In genomic region chr15:43144512-43144911, GRCh38 we compare ENCODE assay signal across 23 cellular contexts. TPM values are rescaled to one million over a fixed set of nuclear protein-coding genes. Genes with fewer than 3 reads are reported as not detected.
A peak's percentile ranks its signal among the peaks of the same experiment; 100 is the strongest.
DNase-seq lines count a peak whose midpoint lies in the region; ATAC-seq, FAIRE-seq and TF ChIP-seq lines count a peak whose summit lies in the region.
"Had no signal": no experiment of that assay in that cellular context is flagged by ENCODE, and none has a peak within 500 bp of the region (broad histone marks: within the 10 kb centered on the region; RNA-seq: fewer than 3 reads in every experiment).

No MANE protein-coding gene starts in this region.

- H2AFZ ChIP-seq in OCI-LY7 (ENCODE audit: low read length), result no peak overlapping the region
- H2AFZ ChIP-seq in K562 (ENCODE audit: low read depth, low read length), result no peak overlapping the region; the same call in 1 of the 2 replicates

- H3K9me3 Mint-ChIP-seq in CD4-positive, CD25-positive, alpha-beta regulatory T cell, result no peaks in the 10 kb centered on the region
- H3K9me3 Mint-ChIP-seq: IgD-negative memory B cell had no signal

- H3K27ac Mint-ChIP-seq in CD4-positive, CD25-positive, alpha-beta regulatory T cell, result peak overlapping the region in 1 of 3 donors; percentile 7

- peak overlapping the region; percentile 33 for H3K4me3 ChIP-seq in CD4-positive, CD25-positive, alpha-beta regulatory T cell (ENCODE audit: low read depth, low read length)
- H3K4me3 ChIP-seq in OCI-LY7 (ENCODE audit: low read depth, low read length, poor library complexity, severe bottlenecking), result no peak overlapping the region
- no peak overlapping the region for H3K4me3 ChIP-seq in K562
- H3K4me3 ChIP-seq: adrenal gland, left ventricle myocardium inferior, Peyer's patch, spleen, thoracic aorta had no signal

- CTCF ChIA-PET in OCI-LY7 (lab: Charles Lee; ENCODE audit: unreplicated experiment) (no interaction called here), K562 (lab: Yijun Ruan, JAX; ENCODE audit: low intra/inter-chr PET ratio) (no interaction called here)

- BruUV-seq in OCI-LY7 (replicated peaks; lab: Mats Ljungman, UMichigan), result no TSS peak
- BruUV-seq in K562 (replicated peaks; lab: Mats Ljungman, UMichigan), result no TSS peak

- H3K36me3 ChIP-seq in CD4-positive, CD25-positive, alpha-beta regulatory T cell (ENCODE audit: control insufficient read depth, insufficient read depth, low read length), result peaks cover 45% of the 10 kb centered on the region
- H3K36me3 ChIP-seq in OCI-LY7 (ENCODE audit: insufficient read depth, low read length) (peaks cover 72% of the 10 kb centered on the region), K562 (ENCODE audit: control insufficient read depth, insufficient read depth, low read length) (peaks cover 29% of the 10 kb centered on the region; the same call in 1 of the 3 replicates)

- H3K9me1 ChIP-seq in K562 (ENCODE audit: control insufficient read depth, insufficient read depth, low read length), result no peaks in the 10 kb centered on the region

- in situ Hi-C loops in K562 (cut with MboI), result no loop called here

- TF ChIP-seq CTCF in OCI-LY7 (conservative IDR thresholded peaks at IDR 0.05; ENCODE audit: low read length) (no peak), K562 (IDR thresholded peaks at IDR 0.05 in 2 of 3, conservative IDR thresholded peaks at IDR 0.05 in 1 of 3; ENCODE audit: insufficient read depth in 2 of 3, low read depth in 1 of 3, low read length in 3 of 3) (no peak)

- FAIRE-seq in GM19239 (lab: Jason Lieb, UNC) (peak; percentile 84), K562 (lab: Jason Lieb, UNC) (no peak)
- FAIRE-seq: D721Med, G401.6, H1 had no signal

- no peaks in the 10 kb centered on the region for H3K9me3 ChIP-seq in CD4-positive, CD25-positive, alpha-beta regulatory T cell (ENCODE audit: control insufficient read depth in 2 of 2, low read length in 2 of 2)
- H3K9me3 ChIP-seq in OCI-LY7 (ENCODE audit: low read length) (no peaks in the 10 kb centered on the region), K562 (replicated peaks; ENCODE audit: control insufficient read depth, insufficient read depth, low read depth, low read length) (no peaks in the 10 kb centered on the region)
- H3K9me3 ChIP-seq: adrenal gland, left ventricle myocardium inferior, neutrophil, Peyer's patch, spleen, thoracic aorta had no signal

- peaks cover 17% of the 10 kb centered on the region for H3K4me1 ChIP-seq in CD4-positive, CD25-positive, alpha-beta regulatory T cell (ENCODE audit: control insufficient read depth, insufficient read depth, low read length, poor library complexity, severe bottlenecking)
- H3K4me1 ChIP-seq in OCI-LY7 (ENCODE audit: insufficient read depth, low read length, poor library complexity, severe bottlenecking), result peaks cover 17% of the 10 kb centered on the region
- H3K4me1 ChIP-seq in K562 (replicated peaks in 1 of 2; ENCODE audit: control insufficient read depth in 2 of 2, insufficient read depth in 2 of 2, low read length in 2 of 2), result no peaks in the 10 kb centered on the region; a peak in 1 of 5 replicates
- H3K4me1 ChIP-seq: adrenal gland, left ventricle myocardium inferior, Peyer's patch had no signal

- POLR2A ChIA-PET in OCI-LY7 (lab: Charles Lee) (no interaction called here), K562 (lab: Yijun Ruan, JAX) (no interaction called here)

- no peaks in the 10 kb centered on the region for H3K9me2 ChIP-seq in OCI-LY7 (ENCODE audit: insufficient read depth, low read length)

- intact Hi-C loops in OCI-LY7 (cut with micrococcal nuclease; ENCODE audit: unreplicated experiment) (no loop called here), K562 (cut with micrococcal nuclease) (no loop called here)

- H3K79me2 ChIP-seq in OCI-LY7 (ENCODE audit: insufficient read depth, low read depth, low read length) (no peaks in the 10 kb centered on the region), K562 (ENCODE audit: control insufficient read depth, insufficient read depth, low read length) (no peaks in the 10 kb centered on the region)

- TF ChIP-seq EP300 in K562 (IDR thresholded peaks at IDR 0.05; ENCODE audit: low read length), result no peak

- H3K4me3 Mint-ChIP-seq in CD4-positive, CD25-positive, alpha-beta regulatory T cell, result peak overlapping the region in 2 of 4 donors; percentile 0 to 10

- no peaks in the 10 kb centered on the region for H3K27me3 Mint-ChIP-seq in CD4-positive, CD25-positive, alpha-beta regulatory T cell
- H3K27me3 Mint-ChIP-seq: IgD-negative memory B cell had no signal

- no peak overlapping the region for H3K9ac ChIP-seq in K562 (ENCODE audit: insufficient read depth in 1 of 2, low read depth in 2 of 2, low read length in 2 of 2)

- H3K4me2 ChIP-seq in OCI-LY7 (ENCODE audit: low read length) (peak overlapping the region; percentile 30), K562 (ENCODE audit: insufficient read depth, low read length) (no peak overlapping the region)

- H3K27ac ChIP-seq in CD4-positive, CD25-positive, alpha-beta regulatory T cell (ENCODE audit: insufficient read depth, low read length, poor library complexity, severe bottlenecking), result no peak overlapping the region
- H3K27ac ChIP-seq in OCI-LY7 (ENCODE audit: low read depth, low read length, poor library complexity, severe bottlenecking), result peak overlapping the region; percentile 15
- peak overlapping the region; percentile 3; the same call in 1 of the 3 replicates for H3K27ac ChIP-seq in K562 (ENCODE audit: extremely low read depth, low read depth, low read length)
- H3K27ac ChIP-seq: adrenal gland, left ventricle myocardium inferior, neutrophil, Peyer's patch, thoracic aorta had no signal

- peak in 1 of 3 donors; percentile 46 for DNase-seq in CD4-positive, CD25-positive, alpha-beta regulatory T cell
- DNase-seq in GM19239 (ENCODE audit: insufficient read length, low spot score) (peak; percentile 10), OCI-LY7 (ENCODE audit: low spot score) (peak; percentile 50), K562 (ENCODE audit: extremely low read depth in 1 of 4, low spot score in 3 of 4) (no peak), A172 (ENCODE audit: low spot score) (no peak), HUDEP-2 (lab: John Stamatoyannopoulos, UW; ENCODE audit: unreplicated experiment in 76 of 76) (no peak)
- no peak for DNase-seq in activated CD4-positive, alpha-beta T cell treated with anti-CD3 and anti-CD28 coated beads, Interleukin-2, amount 50 U/mL, for 4 hours
- DNase-seq: activated CD8-positive, alpha-beta memory T cell treated with anti-CD3 and anti-CD28 coated beads for 24 hours; adrenal gland; effector CD4-positive, alpha-beta T cell; left ventricle myocardium inferior; NCI-H1105; NCI-H69; Peyer's patch; spleen had no signal

- TF ChIP-seq RAD21 in K562 (CRISPR knock-in tag; conservative IDR thresholded peaks at IDR 0.05 in 1 of 2, IDR thresholded peaks at IDR 0.05 in 1 of 2), result no peak

- H3K27me3 ChIP-seq in CD4-positive, CD25-positive, alpha-beta regulatory T cell (ENCODE audit: control insufficient read depth, insufficient read depth, low read length), result no peaks in the 10 kb centered on the region
- no peaks in the 10 kb centered on the region for H3K27me3 ChIP-seq in K562 (ENCODE audit: control insufficient read depth in 2 of 2, insufficient read depth in 2 of 2, low read length in 2 of 2)
- H3K27me3 ChIP-seq: adrenal gland, neutrophil, Peyer's patch, spleen had no signal

- no peak for TF ChIP-seq POLR2A in K562 (conservative IDR thresholded peaks at IDR 0.05)

- H3K4me1 Mint-ChIP-seq in CD4-positive, CD25-positive, alpha-beta regulatory T cell, result peaks cover 26 to 34% (median 29%) of the 10 kb centered on the region in 4 donors

- H4K20me1 ChIP-seq in OCI-LY7 (ENCODE audit: insufficient read depth, low read length) (no peaks in the 10 kb centered on the region), K562 (replicated peaks; ENCODE audit: control insufficient read depth, insufficient read depth, low read length) (no peaks in the 10 kb centered on the region)

- H3K36me3 Mint-ChIP-seq in CD4-positive, CD25-positive, alpha-beta regulatory T cell, result peaks cover 35% of the 10 kb centered on the region

- ATAC-seq in CD4-positive, CD25-positive, alpha-beta regulatory T cell (ENCODE audit: low read depth in 2 of 2), result peak in 1 of 2 donors; percentile 46
- ATAC-seq in K562 (peak; percentile 62), HG03196 (IDR thresholded peaks at IDR 0.05; ENCODE audit: unreplicated experiment) (no peak)
- ATAC-seq: SK-N-SH treated with all-trans-retinoic acid at 6 μM for 48 hours had no signal

RNA-seq across cellular contexts. Expression of gene TMEM62, which starts 11.1 kb away (rescaled TPM):
- total RNA-seq in CD4-positive, CD25-positive, alpha-beta regulatory T cell, result 30.0 TPM
- polyA plus RNA-seq in CD4-positive, CD25-positive, alpha-beta regulatory T cell, result 10 to 100 TPM; 11.4 to 18.1 (median 14.2) TPM
- 24.2 and 26.4 TPM in 2 replicates for total RNA-seq in OCI-LY7 (2014; rRNA removed; shearing (Covaris generic))
- total RNA-seq in OCI-LY7 (2022) (27.1 and 27.4 TPM in 2 replicates), K562 (2014; rRNA removed) (13.8 and 14.2 TPM in 2 replicates), K562 (2014; rRNA removed; fragmentation: Illumina TruSeq; extraction: Trizol) (15.7 and 19.8 TPM in 2 replicates), K562 (2015; rRNA removed; fragmentation: Illumina TruSeq; extraction: Trizol) (16.6 and 16.9 TPM in 2 replicates), K562 (2021) (10.6 and 11.9 TPM in 2 replicates)
- total RNA-seq in K562 (2011; cell fraction: chromatin; rRNA removed; ENCODE audit: low replicate concordance), result 31.6 and 73.3 TPM in 2 replicates
- total RNA-seq in K562 (2011; cell fraction: nucleolus; rRNA removed), result 19.7 and 20.0 TPM in 2 replicates
- total RNA-seq in K562 (2011; cell fraction: nucleoplasm; rRNA removed), result 36.1 and 40.1 TPM in 2 replicates
- polyA plus RNA-seq in K562 (2011; rRNA removed) (7.3 and 10.6 TPM in 2 replicates), K562 (2014; fragmentation: Illumina TruSeq; extraction: Trizol) (13.8 and 14.4 TPM in 2 replicates), K562 (2014; fragmentation: Nextera tagmentation; extraction: Ambion mirVana) (1 to 10 TPM; 4.4 to 6.6 TPM), K562 (2014; rRNA removed) (8.5 and 11.1 TPM in 2 replicates)
- 4.7 and 7.6 TPM in 2 replicates for polyA plus RNA-seq in K562 (2011; cell fraction: cytosol; rRNA removed)
- polyA plus RNA-seq in K562 (2011; cell fraction: nucleus; rRNA removed), result 9.2 and 11.6 TPM in 2 replicates
- polyA plus RNA-seq in K562 (2012), result 7.0 and 9.6 TPM in 2 replicates
- 12.9 and 17.0 TPM in 2 replicates for polyA minus RNA-seq in K562 (2011; rRNA and poly(A)+ RNA removed)
- polyA minus RNA-seq in K562 (2011; cell fraction: cytosol; rRNA and poly(A)+ RNA removed), result 3.0 and 3.4 TPM in 2 replicates
- polyA minus RNA-seq in K562 (2011; cell fraction: nucleus; rRNA and poly(A)+ RNA removed), result 11.6 and 12.4 TPM in 2 replicates
- 23.4 and 39.2 TPM in 2 replicates for total RNA-seq in A172 (2014; rRNA removed; shearing (Covaris generic))

RNA-seq across cellular contexts. Expression of gene UBR1, which starts 38.7 kb away (rescaled TPM):
- 48.2 TPM for total RNA-seq in CD4-positive, CD25-positive, alpha-beta regulatory T cell
- 10 to 100 TPM; 15.9 to 18.7 (median 17.3) TPM for polyA plus RNA-seq in CD4-positive, CD25-positive, alpha-beta regulatory T cell
- 19.8 and 20.7 TPM in 2 replicates for total RNA-seq in OCI-LY7 (2014; rRNA removed; shearing (Covaris generic))
- total RNA-seq in OCI-LY7 (2022) (33.5 and 38.9 TPM in 2 replicates), K562 (2014; rRNA removed) (15.3 and 20.9 TPM in 2 replicates), K562 (2014; rRNA removed; fragmentation: Illumina TruSeq; extraction: Trizol) (30.7 and 32.8 TPM in 2 replicates), K562 (2015; rRNA removed; fragmentation: Illumina TruSeq; extraction: Trizol) (23.6 and 28.6 TPM in 2 replicates), K562 (2021) (21.2 and 24.0 TPM in 2 replicates)
- total RNA-seq in K562 (2011; cell fraction: chromatin; rRNA removed; ENCODE audit: low replicate concordance), result 44.9 and 175 TPM in 2 replicates
- 23.3 and 24.9 TPM in 2 replicates for total RNA-seq in K562 (2011; cell fraction: nucleolus; rRNA removed)
- 47.1 and 58.6 TPM in 2 replicates for total RNA-seq in K562 (2011; cell fraction: nucleoplasm; rRNA removed)
- polyA plus RNA-seq in K562 (2011; rRNA removed) (10.6 and 15.7 TPM in 2 replicates), K562 (2014; fragmentation: Illumina TruSeq; extraction: Trizol) (10.8 and 14.2 TPM in 2 replicates), K562 (2014; fragmentation: Nextera tagmentation; extraction: Ambion mirVana) (1 to 10 TPM; 5.8 to 7.1 TPM), K562 (2014; rRNA removed) (10.8 and 11.6 TPM in 2 replicates)
- polyA plus RNA-seq in K562 (2011; cell fraction: cytosol; rRNA removed), result 2.7 and 4.1 TPM in 2 replicates
- polyA plus RNA-seq in K562 (2011; cell fraction: nucleus; rRNA removed), result 11.4 and 13.6 TPM in 2 replicates
- 7.8 and 9.5 TPM in 2 replicates for polyA plus RNA-seq in K562 (2012)
- 39.0 and 48.8 TPM in 2 replicates for polyA minus RNA-seq in K562 (2011; rRNA and poly(A)+ RNA removed)
- 16.3 and 21.1 TPM in 2 replicates for polyA minus RNA-seq in K562 (2011; cell fraction: cytosol; rRNA and poly(A)+ RNA removed)
- 47.7 and 61.1 TPM in 2 replicates for polyA minus RNA-seq in K562 (2011; cell fraction: nucleus; rRNA and poly(A)+ RNA removed)
- total RNA-seq in A172 (2014; rRNA removed; shearing (Covaris generic)), result 26.4 and 30.7 TPM in 2 replicates

RNA-seq across cellular contexts. Expression of gene CCNDBP1, which starts 40.7 kb away (rescaled TPM):
- 111 TPM for total RNA-seq in CD4-positive, CD25-positive, alpha-beta regulatory T cell
- 100 to 1,000 TPM; 301 to 352 (median 314) TPM for polyA plus RNA-seq in CD4-positive, CD25-positive, alpha-beta regulatory T cell
- 46.9 and 56.0 TPM in 2 replicates for total RNA-seq in OCI-LY7 (2014; rRNA removed; shearing (Covaris generic))
- 53.1 and 70.0 TPM in 2 replicates for total RNA-seq in OCI-LY7 (2022)
- 56.2 and 80.6 TPM in 2 replicates for total RNA-seq in K562 (2011; cell fraction: chromatin; rRNA removed; ENCODE audit: low replicate concordance)
- total RNA-seq in K562 (2011; cell fraction: nucleolus; rRNA removed), result 40.4 and 46.3 TPM in 2 replicates
- 55.0 and 77.6 TPM in 2 replicates for total RNA-seq in K562 (2011; cell fraction: nucleoplasm; rRNA removed)
- 50.0 and 55.5 TPM in 2 replicates for total RNA-seq in K562 (2014; rRNA removed)
- total RNA-seq in K562 (2014; rRNA removed; fragmentation: Illumina TruSeq; extraction: Trizol), result 67.6 and 71.9 TPM in 2 replicates
- 47.9 and 49.5 TPM in 2 replicates for total RNA-seq in K562 (2015; rRNA removed; fragmentation: Illumina TruSeq; extraction: Trizol)
- total RNA-seq in K562 (2021), result 47.9 and 49.1 TPM in 2 replicates
- 98.3 and 111 TPM in 2 replicates for polyA plus RNA-seq in K562 (2011; rRNA removed)
- 86.8 and 107 TPM in 2 replicates for polyA plus RNA-seq in K562 (2011; cell fraction: cytosol; rRNA removed)
- polyA plus RNA-seq in K562 (2011; cell fraction: nucleus; rRNA removed), result 58.5 and 72.4 TPM in 2 replicates
- 50.4 and 99.8 TPM in 2 replicates for polyA plus RNA-seq in K562 (2012)
- polyA plus RNA-seq in K562 (2014; fragmentation: Illumina TruSeq; extraction: Trizol), result 57.7 and 59.9 TPM in 2 replicates
- 10 to 100 TPM; 37.0 to 44.7 TPM for polyA plus RNA-seq in K562 (2014; fragmentation: Nextera tagmentation; extraction: Ambion mirVana)
- polyA plus RNA-seq in K562 (2014; rRNA removed), result 65.4 and 72.0 TPM in 2 replicates
- polyA minus RNA-seq in K562 (2011; rRNA and poly(A)+ RNA removed), result 61.5 and 64.1 TPM in 2 replicates
- polyA minus RNA-seq in K562 (2011; cell fraction: cytosol; rRNA and poly(A)+ RNA removed), result 18.9 and 22.9 TPM in 2 replicates
- polyA minus RNA-seq in K562 (2011; cell fraction: nucleus; rRNA and poly(A)+ RNA removed), result 33.1 and 51.0 TPM in 2 replicates
- 90.6 and 92.1 TPM in 2 replicates for total RNA-seq in A172 (2014; rRNA removed; shearing (Covaris generic))

Comparison
In these comparisons a context has a peak if more than half of its experiments do, and no peak if none do; other contexts are left out.
1. DNase-seq: peak in GM19239 (single experiment) and OCI-LY7 (single experiment); none in K562 (0 of 4), A172 (single experiment), HUDEP-2 (0 of 76) and activated CD4-positive, alpha-beta T cell treated with anti-CD3 and anti-CD28 coated beads, Interleukin-2, amount 50 U/mL, for 4 hours (0 of 2).